ENCODE assay signal across 21 cellular contexts in genomic region chr6:107386904-107387303, GRCh38.
DNase-seq lines count a peak whose midpoint lies in the region; ATAC-seq and TF ChIP-seq lines count a peak whose summit lies in the region.
"Had no signal": no experiment of that assay in that cellular context is flagged by ENCODE, and none has a peak within 500 bp of the region (broad histone marks: within the 10 kb centered on the region; RNA-seq: fewer than 3 reads in every experiment).

No MANE protein-coding gene starts in this region.

- H3K27me3 Mint-ChIP-seq in activated naive CD8-positive, alpha-beta T cell treated with anti-CD3 and anti-CD28 coated beads for 36 hours = no peaks in the 10 kb centered on the region
- no peaks in the 10 kb centered on the region for H3K27me3 Mint-ChIP-seq in activated naive CD8-positive, alpha-beta T cell treated with anti-CD3 and anti-CD28 coated beads, Interleukin-2, amount 50 U/mL, for 24 hours
- no peaks in the 10 kb centered on the region for H3K27me3 Mint-ChIP-seq in memory B cell
- no peaks in the 10 kb centered on the region for H3K27me3 Mint-ChIP-seq in MCF 10A (ENCODE audit: insufficient read depth, unreplicated experiment)
- H3K27me3 Mint-ChIP-seq: CD4-positive, alpha-beta T cell had no signal

- H3K9me3 Mint-ChIP-seq in activated naive CD8-positive, alpha-beta T cell treated with anti-CD3 and anti-CD28 coated beads for 36 hours = no peaks in the 10 kb centered on the region
- H3K9me3 Mint-ChIP-seq in activated naive CD8-positive, alpha-beta T cell treated with anti-CD3 and anti-CD28 coated beads, Interleukin-2, amount 50 U/mL, for 24 hours = no peaks in the 10 kb centered on the region
- no peaks in the 10 kb centered on the region for H3K9me3 Mint-ChIP-seq in memory B cell
- H3K9me3 Mint-ChIP-seq in MCF 10A (ENCODE audit: unreplicated experiment) = no peaks in the 10 kb centered on the region
- H3K9me3 Mint-ChIP-seq: CD4-positive, alpha-beta T cell; HFFc6 had no signal

- CTCF ChIA-PET in MCF 10A (lab: Yijun Ruan, JAX) = interaction anchor here (1.2 kb wide), 1 partner anchor 288 kb away, joined by 4 read pairs; no protein-coding TSS in a partner anchor

- H3K27ac Mint-ChIP-seq in activated naive CD8-positive, alpha-beta T cell treated with anti-CD3 and anti-CD28 coated beads for 36 hours = peak overlapping the region; percentile 26
- H3K27ac Mint-ChIP-seq in activated naive CD8-positive, alpha-beta T cell treated with anti-CD3 and anti-CD28 coated beads, Interleukin-2, amount 50 U/mL, for 24 hours = no peak overlapping the region
- peak overlapping the region; percentile 53 for H3K27ac Mint-ChIP-seq in memory B cell
- H3K27ac Mint-ChIP-seq in MCF 10A (ENCODE audit: low read depth, unreplicated experiment) = no peak overlapping the region
- H3K27ac Mint-ChIP-seq: CD14-positive monocyte; CD4-positive, alpha-beta T cell; HFFc6 had no signal

- BruUV-seq in MCF 10A (replicated peaks; lab: Mats Ljungman, UMichigan) = no TSS peak

- DNase-seq in activated naive CD8-positive, alpha-beta T cell treated with anti-CD3 and anti-CD28 coated beads for 36 hours = no peak
- DNase-seq in activated naive CD8-positive, alpha-beta T cell treated with anti-CD3 and anti-CD28 coated beads, Interleukin-2, amount 50 U/mL, for 24 hours = no peak
- DNase-seq in M059J (ENCODE audit: low read depth) (peak; percentile 25), memory B cell (ENCODE audit: low spot score in 2 of 2) (no peak), MCF 10A (ENCODE audit: unreplicated experiment) (no peak), left colon (no peak)
- no peak for DNase-seq in stimulated activated CD4-positive, alpha-beta T cell treated with anti-CD3 and anti-CD28 coated beads, Interleukin-4, amount 100 ng/mL, for 24 hours
- DNase-seq: 8988T; ACHN; AML-193; BE2C; Caco-2; CD4-positive, alpha-beta T cell; DMS153; DND-41; GOT3; H7 had no signal

- intact Hi-C loops in MCF 10A (cut with micrococcal nuclease) (no loop called here), left colon (cut with DNase I, micrococcal nuclease) (no loop called here)

- H3K4me3 Mint-ChIP-seq in activated naive CD8-positive, alpha-beta T cell treated with anti-CD3 and anti-CD28 coated beads for 36 hours = no peak overlapping the region
- H3K4me3 Mint-ChIP-seq in activated naive CD8-positive, alpha-beta T cell treated with anti-CD3 and anti-CD28 coated beads, Interleukin-2, amount 50 U/mL, for 24 hours = no peak overlapping the region
- no peak overlapping the region for H3K4me3 Mint-ChIP-seq in memory B cell
- H3K4me3 Mint-ChIP-seq in MCF 10A (ENCODE audit: unreplicated experiment) = no peak overlapping the region
- H3K4me3 Mint-ChIP-seq: CD14-positive monocyte; CD4-positive, alpha-beta T cell; HFFc6 had no signal

- H3K36me3 Mint-ChIP-seq in activated naive CD8-positive, alpha-beta T cell treated with anti-CD3 and anti-CD28 coated beads for 36 hours = peaks cover 18% of the 10 kb centered on the region
- peaks cover 5% of the 10 kb centered on the region for H3K36me3 Mint-ChIP-seq in activated naive CD8-positive, alpha-beta T cell treated with anti-CD3 and anti-CD28 coated beads, Interleukin-2, amount 50 U/mL, for 24 hours (ENCODE audit: low read depth)
- H3K36me3 Mint-ChIP-seq in memory B cell = peaks cover 14% of the 10 kb centered on the region
- H3K36me3 Mint-ChIP-seq in MCF 10A (ENCODE audit: insufficient read depth, unreplicated experiment) = peaks cover 6% of the 10 kb centered on the region

- peaks cover 12% of the 10 kb centered on the region for H3K4me1 Mint-ChIP-seq in activated naive CD8-positive, alpha-beta T cell treated with anti-CD3 and anti-CD28 coated beads for 36 hours
- peaks cover 2% of the 10 kb centered on the region for H3K4me1 Mint-ChIP-seq in activated naive CD8-positive, alpha-beta T cell treated with anti-CD3 and anti-CD28 coated beads, Interleukin-2, amount 50 U/mL, for 24 hours
- H3K4me1 Mint-ChIP-seq in memory B cell = peaks cover 10% of the 10 kb centered on the region
- H3K4me1 Mint-ChIP-seq in MCF 10A (ENCODE audit: insufficient read depth, unreplicated experiment) = no peaks in the 10 kb centered on the region
- H3K4me1 Mint-ChIP-seq: CD14-positive monocyte had no signal

- no peak for ATAC-seq in activated naive CD8-positive, alpha-beta T cell treated with anti-CD3 and anti-CD28 coated beads, Interleukin-2, amount 50 U/mL, for 24 hours
- no peak for ATAC-seq in memory B cell (ENCODE audit: low read depth)
- ATAC-seq in left colon = no peak
- ATAC-seq: A549, HCT116 had no signal

- no peak for TF ChIP-seq CTCF in MCF 10A (IDR thresholded peaks at IDR 0.05; ENCODE audit: unreplicated experiment)

- POLR2A ChIA-PET in MCF 10A (lab: Yijun Ruan, JAX) = interaction anchor here (1.0 kb wide), 1 partner anchor 17 kb away, joined by 4 read pairs; no protein-coding TSS in a partner anchor

Comparison
In these comparisons a context has a peak if more than half of its experiments do, and no peak if none do; other contexts are left out.
1. H3K27ac Mint-ChIP-seq: peak in activated naive CD8-positive, alpha-beta T cell treated with anti-CD3 and anti-CD28 coated beads for 36 hours (single experiment) and memory B cell (single experiment); none in activated naive CD8-positive, alpha-beta T cell treated with anti-CD3 and anti-CD28 coated beads, Interleukin-2, amount 50 U/mL, for 24 hours (single experiment) and MCF 10A (single experiment).